In the genomic region with DNA sequence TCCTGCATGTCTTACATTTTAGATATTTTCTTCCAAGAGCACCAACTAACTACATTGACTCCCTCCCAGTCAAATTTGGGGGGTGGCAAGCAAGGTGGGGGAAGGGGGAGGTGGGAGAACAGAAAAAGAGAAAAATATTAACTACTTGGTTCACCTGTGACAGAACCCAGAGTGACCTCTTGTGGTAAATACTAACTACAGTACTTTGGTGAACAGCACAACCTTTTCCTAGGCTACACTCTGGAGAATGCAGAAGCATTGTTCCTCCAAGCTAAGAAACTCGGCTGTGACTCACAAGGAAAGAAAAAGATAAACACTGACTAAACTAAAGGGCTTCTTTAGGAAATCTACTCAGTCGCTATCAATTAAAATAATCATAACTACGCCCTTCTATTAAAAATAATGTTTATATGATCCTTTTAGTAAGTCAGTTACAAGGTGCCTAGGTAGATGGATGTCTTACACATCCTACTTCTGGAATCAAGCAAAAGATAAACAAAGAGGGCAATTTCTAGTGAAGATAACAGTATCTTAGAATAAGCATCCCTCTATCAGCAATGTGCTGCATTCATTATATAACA, we compare ENCODE assay signal across 8 cellular contexts. TPM values are rescaled to one million over a fixed set of nuclear protein-coding genes. Genes with fewer than 3 reads are reported as not detected.
DNase-seq lines count a peak whose midpoint lies in the region; ATAC-seq, FAIRE-seq and TF ChIP-seq lines count a peak whose summit lies in the region.

No MANE protein-coding gene starts in this region.

- H3F3A ChIP-seq in OCI-LY1 (ENCODE audit: insufficient read depth, low read length) = no peaks in the 10 kb centered on the region

- H3K27ac Mint-ChIP-seq in activated CD4-positive, alpha-beta memory T cell treated with anti-CD3 and anti-CD28 coated beads for 36 hours = no peak overlapping the region

- H3K27me3 Mint-ChIP-seq in activated T-cell treated with anti-CD3 and anti-CD28 coated beads, Interleukin-2, amount 50 U/mL, for 4 hours (ENCODE audit: low read depth) = peaks cover 13% of the 10 kb centered on the region
- peaks cover 10% of the 10 kb centered on the region for H3K27me3 Mint-ChIP-seq in activated CD4-positive, alpha-beta memory T cell treated with anti-CD3 and anti-CD28 coated beads for 36 hours

- POLR2A ChIA-PET in A549 (lab: Yijun Ruan, JAX) = no interaction called here
- POLR2A ChIA-PET in activated CD4-positive, alpha-beta memory T cell treated with anti-CD3 and anti-CD28 coated beads for 36 hours (lab: Charles Lee) = no interaction called here

- no peaks in the 10 kb centered on the region for H3K9me3 Mint-ChIP-seq in activated T-cell treated with anti-CD3 and anti-CD28 coated beads, Interleukin-2, amount 50 U/mL, for 4 hours
- H3K9me3 Mint-ChIP-seq in activated CD4-positive, alpha-beta memory T cell treated with anti-CD3 and anti-CD28 coated beads for 36 hours = no peaks in the 10 kb centered on the region

- no peaks in the 10 kb centered on the region for H3K79me2 ChIP-seq in OCI-LY1 (ENCODE audit: insufficient read depth, low read length)

- no peaks in the 10 kb centered on the region for H3K27me3 ChIP-seq in OCI-LY1 (ENCODE audit: insufficient read depth, low read length)

- no peak for TF ChIP-seq EP300 in A549 (IDR thresholded peaks at IDR 0.05)

- peaks cover 2% of the 10 kb centered on the region for H3K4me1 Mint-ChIP-seq in activated T-cell treated with anti-CD3 and anti-CD28 coated beads, Interleukin-2, amount 50 U/mL, for 4 hours (ENCODE audit: low read depth)
- H3K4me1 Mint-ChIP-seq in activated CD4-positive, alpha-beta memory T cell treated with anti-CD3 and anti-CD28 coated beads for 36 hours (ENCODE audit: low read depth) = no peaks in the 10 kb centered on the region

- intact Hi-C loops in activated CD4-positive, alpha-beta memory T cell treated with anti-CD3 and anti-CD28 coated beads for 36 hours (cut with micrococcal nuclease) = no loop called here

- H3K9me3 ChIP-seq in A549 (no peaks in the 10 kb centered on the region), OCI-LY1 (ENCODE audit: low read length) (no peaks in the 10 kb centered on the region)

- H3K4me1 ChIP-seq in A549 (no peaks in the 10 kb centered on the region), OCI-LY1 (ENCODE audit: insufficient read depth, low read length, severe bottlenecking) (no peaks in the 10 kb centered on the region)

- DNase-seq in A549 (ENCODE audit: low read depth in 1 of 2, low spot score in 1 of 2) = peak in 1 of 2 experiments; percentile 56
- DNase-seq in fibroblast of peridontal ligament (ENCODE audit: extremely low read depth) = peak; percentile 14
- DNase-seq in activated T-cell treated with anti-CD3 and anti-CD28 coated beads, Interleukin-2, amount 50 U/mL, for 4 hours = no peak
- no peak for DNase-seq in activated CD4-positive, alpha-beta memory T cell treated with anti-CD3 and anti-CD28 coated beads for 36 hours

- H3K4me3 Mint-ChIP-seq in activated T-cell treated with anti-CD3 and anti-CD28 coated beads, Interleukin-2, amount 50 U/mL, for 4 hours = no peak overlapping the region
- H3K4me3 Mint-ChIP-seq in activated CD4-positive, alpha-beta memory T cell treated with anti-CD3 and anti-CD28 coated beads for 36 hours = no peak overlapping the region

- TF ChIP-seq POLR2A in A549 (IDR thresholded peaks at IDR 0.05; ENCODE audit: low read length) = no peak

- CTCF ChIA-PET in A549 (lab: Yijun Ruan, JAX) = interaction anchor here (0.6 to 0.9 kb wide), 3 partner anchors 35 to 897 kb away, joined by 3 read pairs; no protein-coding TSS in a partner anchor
- CTCF ChIA-PET in activated CD4-positive, alpha-beta memory T cell treated with anti-CD3 and anti-CD28 coated beads for 36 hours (lab: Charles Lee) = no interaction called here

- no peak overlapping the region for H3K4me2 ChIP-seq in A549
- no peak overlapping the region for H3K4me2 ChIP-seq in OCI-LY1 (ENCODE audit: low read length)

- H3K27ac ChIP-seq in A549 = no peak overlapping the region
- H3K27ac ChIP-seq in OCI-LY1 (ENCODE audit: low read depth, low read length, poor library complexity, severe bottlenecking) = no peak overlapping the region

- H3K4me3 ChIP-seq in A549 (no peak overlapping the region), OCI-LY1 (ENCODE audit: low read depth, low read length, poor library complexity, severe bottlenecking) (no peak overlapping the region)

- H3K36me3 Mint-ChIP-seq in activated T-cell treated with anti-CD3 and anti-CD28 coated beads, Interleukin-2, amount 50 U/mL, for 4 hours (ENCODE audit: insufficient read depth) = no peaks in the 10 kb centered on the region
- H3K36me3 Mint-ChIP-seq in activated CD4-positive, alpha-beta memory T cell treated with anti-CD3 and anti-CD28 coated beads for 36 hours = no peaks in the 10 kb centered on the region

- TF ChIP-seq CTCF in A549 (IDR thresholded peaks at IDR 0.05) (peak; percentile 72), OCI-LY1 (IDR thresholded peaks at IDR 0.05; ENCODE audit: low read length) (peak; percentile 43; the same call in 1 of the 2 replicates)

- H3K9me2 ChIP-seq in OCI-LY1 (ENCODE audit: low read depth, low read length) = no peaks in the 10 kb centered on the region

- no peak overlapping the region for H3K9ac ChIP-seq in OCI-LY1 (ENCODE audit: low read length)

- H2AFZ ChIP-seq in OCI-LY1 (ENCODE audit: low read length) = no peak overlapping the region

- TF ChIP-seq RAD21 in A549 (conservative IDR thresholded peaks at IDR 0.05 in 1 of 2, IDR thresholded peaks at IDR 0.05 in 1 of 2) = peak; percentile 67 to 85

- no peak for FAIRE-seq in A549 (lab: Jason Lieb, UNC)

- ATAC-seq in A549 (peak; percentile 84 to 89), HG02885 (IDR thresholded peaks at IDR 0.05; ENCODE audit: poor library complexity, unreplicated experiment) (peak; percentile 56), GM19395 (IDR thresholded peaks at IDR 0.05; ENCODE audit: unreplicated experiment) (no peak), GM18867 (IDR thresholded peaks at IDR 0.05; ENCODE audit: unreplicated experiment) (no peak)
- ATAC-seq in activated T-cell treated with anti-CD3 and anti-CD28 coated beads, Interleukin-2, amount 50 U/mL, for 4 hours = no peak

- no peaks in the 10 kb centered on the region for H4K20me1 ChIP-seq in OCI-LY1 (ENCODE audit: insufficient read depth, low read length)

- WGBS in A549 (ENCODE audit: missing lambda C conversion rate) = 1% methylated on average over 3 of the region's 3 CpGs

- no peaks in the 10 kb centered on the region for H3K36me3 ChIP-seq in OCI-LY1 (ENCODE audit: insufficient read depth, low read length)

TF ChIP-seq in A549, 52 proteins besides CTCF, POLR2A, EP300 and RAD21:
- TF ChIP-seq SMC3 (IDR thresholded peaks at IDR 0.05) = peak; percentile 87
- TF ChIP-seq RNF2 (IDR thresholded peaks at IDR 0.05; ENCODE audit: borderline replicate concordance, low read depth) = no peak

RNA-seq across cellular contexts. Expression of gene KCNH5, which starts 5.4 kb away (rescaled TPM):
- 0.01 TPM in 1 of 2 replicates, not detected in the other for polyA plus RNA-seq in A549 (2011; rRNA removed)
- polyA plus RNA-seq in A549 (2012; cell fraction: cytosol; rRNA removed) = 0.01 TPM in 1 of 2 replicates, not detected in the other
- not detected in 2 replicates for polyA plus RNA-seq in A549 (2012; cell fraction: nucleus; rRNA removed)
- polyA plus RNA-seq in A549 (2017; fragmentation: RNase III; extraction: RNeasy Plus Mini Kit Qiagen cat#74134 plus additional on column Dnase treatment) = not detected in 3 replicates
- not detected in 2 replicates for polyA minus RNA-seq in A549 (2011; rRNA and poly(A)+ RNA removed)
- total RNA-seq in activated T-cell treated with anti-CD3 and anti-CD28 coated beads, Interleukin-2, amount 50 U/mL, for 4 hours = not detected
- not detected for total RNA-seq in activated CD4-positive, alpha-beta memory T cell treated with anti-CD3 and anti-CD28 coated beads for 36 hours

Comparison
In these comparisons a context has a peak if more than half of its experiments do, and no peak if none do; other contexts are left out.
1. ATAC-seq: peak in A549 (2 of 2) and HG02885 (single experiment); none in GM19395 (single experiment), activated T-cell treated with anti-CD3 and anti-CD28 coated beads, Interleukin-2, amount 50 U/mL, for 4 hours (0 of 2) and GM18867 (single experiment).